In genomic region chr10:130709415-130709814, GRCh38 we compare ENCODE assay signal across 27 cellular contexts.
"Had no signal": no experiment of that assay in that cellular context is flagged by ENCODE, and none has a peak within 500 bp of the region (broad histone marks: within the 10 kb centered on the region; RNA-seq: fewer than 3 reads in every experiment).

No MANE protein-coding gene starts in this region.

- H3K9me3 ChIP-seq: left lung, lower lobe of right lung, ovary, psoas muscle, right lobe of liver, uterus had no signal

- H3K4me2 ChIP-seq: neural progenitor cell, smooth muscle cell had no signal

- H3K9ac ChIP-seq: neural progenitor cell had no signal

- ATAC-seq: left colon; left lung; lower lobe of right lung; natural killer cell; psoas muscle; right lobe of liver; stimulated activated memory B cell treated with anti-CD40 and anti-IgM and Interleukin-4, amounts not matched to agents 10 μg/mL and 1 μg/mL and 100 μg/mL, for 72 hours; stimulated activated naive CD8-positive, alpha-beta T cell treated with anti-CD3 and anti-CD28 coated beads, Interleukin-15, amount 100 ng/mL, for 72 hours had no signal

- DNase-seq: hypothalamus; immature natural killer cell; kidney; left colon; left lung; lower lobe of right lung; mammary epithelial cell; mesenchymal stem cell; naive B cell; natural killer cell; nephron progenitor cell; ovary; psoas muscle; right lobe of liver; stimulated activated CD4-positive, alpha-beta T cell treated with anti-CD3 and anti-CD28 coated beads, Interleukin-1b, Interleukin-23, amount 100 ng/mL, for 48 hours; stimulated activated CD4-positive, alpha-beta T cell treated with anti-CD3 and anti-CD28 coated beads, Interleukin-2, amount 100 ng/mL, for 48 hours; stimulated activated CD4-positive, alpha-beta T cell treated with anti-CD3 and anti-CD28 coated beads, Interleukin-4, amount 100 ng/mL, for 4 hours; stimulated activated CD8-positive, alpha-beta memory T cell treated with anti-CD3 and anti-CD28 coated beads, Interleukin-4, amount 100 ng/mL, for 48 hours; stimulated activated naive CD4-positive, alpha-beta T cell treated with Interleukin-2 at 50 U/mL for 16 hours; stimulated activated naive CD8-positive, alpha-beta T cell treated with anti-CD3 and anti-CD28 coated beads, Interleukin-15, amount 100 ng/mL, for 72 hours; substantia nigra; uterus had no signal

- FAIRE-seq: islet of Langerhans, kidney had no signal

- H3K4me3 ChIP-seq: left lung, lower lobe of right lung, neural progenitor cell, ovary, psoas muscle, right lobe of liver, smooth muscle cell, tibial nerve, uterus had no signal

- H3K4me1 ChIP-seq: left lung, lower lobe of right lung, neural progenitor cell, psoas muscle, right lobe of liver, tibial nerve, uterus had no signal

- H3K36me3 ChIP-seq: left lung, lower lobe of right lung, neural progenitor cell, ovary, right lobe of liver, tibial nerve, uterus had no signal

- H3K27ac ChIP-seq: left lung, lower lobe of right lung, neural progenitor cell, ovary, psoas muscle, right lobe of liver, tibial nerve, uterus had no signal

- H3K27me3 ChIP-seq: neural progenitor cell, ovary, right lobe of liver, tibial nerve, uterus had no signal

- H2AFZ ChIP-seq: neural progenitor cell had no signal
